1 cellular context compared by ENCODE assay signal in genomic region chr11:46718155-46719019, GRCh38.
TF ChIP-seq lines count a peak whose summit lies in the region.

No MANE protein-coding gene starts in this region.

TF ChIP-seq in HepG2, 621 proteins besides CTCF, POLR2A, EP300 and RAD21 (continued from another document and continues in another):
- peak; percentile 84; the same call in 1 of the 2 replicates for TF ChIP-seq HOXA3 (CRISPR knock-in tag; IDR thresholded peaks at IDR 0.05)
- no peak for TF ChIP-seq SRSF9 (IDR thresholded peaks at IDR 0.05; ENCODE audit: borderline replicate concordance, insufficient read depth, low read depth, low read length, poor library complexity, severe bottlenecking)
- no peak for TF ChIP-seq ZZZ3 (CRISPR knock-in tag; IDR thresholded peaks at IDR 0.05; ENCODE audit: borderline replicate concordance)
- peak; percentile 90; the same call in 1 of the 2 replicates for TF ChIP-seq ZBTB7B (CRISPR knock-in tag; IDR thresholded peaks at IDR 0.05)
- TF ChIP-seq MAFK (conservative IDR thresholded peaks at IDR 0.05 in 1 of 2, IDR thresholded peaks at IDR 0.05 in 1 of 2; ENCODE audit: low read length in 2 of 2) = no peak
- TF ChIP-seq MEIS2 (CRISPR knock-in tag; IDR thresholded peaks at IDR 0.05) = no peak; the same call in 1 of the 2 replicates
- TF ChIP-seq, protein P1, sequence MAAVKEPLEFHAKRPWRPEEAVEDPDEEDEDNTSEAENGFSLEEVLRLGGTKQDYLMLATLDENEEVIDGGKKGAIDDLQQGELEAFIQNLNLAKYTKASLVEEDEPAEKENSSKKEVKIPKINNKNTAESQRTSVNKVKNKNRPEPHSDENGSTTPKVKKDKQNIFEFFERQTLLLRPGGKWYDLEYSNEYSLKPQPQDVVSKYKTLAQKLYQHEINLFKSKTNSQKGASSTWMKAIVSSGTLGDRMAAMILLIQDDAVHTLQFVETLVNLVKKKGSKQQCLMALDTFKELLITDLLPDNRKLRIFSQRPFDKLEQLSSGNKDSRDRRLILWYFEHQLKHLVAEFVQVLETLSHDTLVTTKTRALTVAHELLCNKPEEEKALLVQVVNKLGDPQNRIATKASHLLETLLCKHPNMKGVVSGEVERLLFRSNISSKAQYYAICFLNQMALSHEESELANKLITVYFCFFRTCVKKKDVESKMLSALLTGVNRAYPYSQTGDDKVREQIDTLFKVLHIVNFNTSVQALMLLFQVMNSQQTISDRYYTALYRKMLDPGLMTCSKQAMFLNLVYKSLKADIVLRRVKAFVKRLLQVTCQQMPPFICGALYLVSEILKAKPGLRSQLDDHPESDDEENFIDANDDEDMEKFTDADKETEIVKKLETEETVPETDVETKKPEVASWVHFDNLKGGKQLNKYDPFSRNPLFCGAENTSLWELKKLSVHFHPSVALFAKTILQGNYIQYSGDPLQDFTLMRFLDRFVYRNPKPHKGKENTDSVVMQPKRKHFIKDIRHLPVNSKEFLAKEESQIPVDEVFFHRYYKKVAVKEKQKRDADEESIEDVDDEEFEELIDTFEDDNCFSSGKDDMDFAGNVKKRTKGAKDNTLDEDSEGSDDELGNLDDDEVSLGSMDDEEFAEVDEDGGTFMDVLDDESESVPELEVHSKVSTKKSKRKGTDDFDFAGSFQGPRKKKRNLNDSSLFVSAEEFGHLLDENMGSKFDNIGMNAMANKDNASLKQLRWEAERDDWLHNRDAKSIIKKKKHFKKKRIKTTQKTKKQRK (IDR thresholded peaks at IDR 0.05; ENCODE audit: low read length) = no peak
- TF ChIP-seq TCF7 (IDR thresholded peaks at IDR 0.05; ENCODE audit: low read depth) = no peak; the same call in 1 of the 2 replicates
- peak; percentile 98 for TF ChIP-seq ZSCAN25 (CRISPR knock-in tag; IDR thresholded peaks at IDR 0.05)
- no peak; the same call in 1 of the 2 replicates for TF ChIP-seq MTA1 (CRISPR knock-in tag; IDR thresholded peaks at IDR 0.05; ENCODE audit: borderline replicate concordance)
- peak; percentile 98 for TF ChIP-seq PPARG (CRISPR knock-in tag; conservative IDR thresholded peaks at IDR 0.05)
- TF ChIP-seq ZFP90 (CRISPR knock-in tag; IDR thresholded peaks at IDR 0.05; ENCODE audit: borderline replicate concordance) = no peak; the same call in 1 of the 2 replicates
- no peak for TF ChIP-seq PLRG1 (conservative IDR thresholded peaks at IDR 0.05)
- TF ChIP-seq SKIL (CRISPR knock-in tag; IDR thresholded peaks at IDR 0.05; ENCODE audit: borderline replicate concordance) = peak; percentile 92
- no peak; the same call in 1 of the 2 replicates for TF ChIP-seq TRIM24 (CRISPR knock-in tag; IDR thresholded peaks at IDR 0.05)
- TF ChIP-seq FOXC1 (CRISPR knock-in tag; IDR thresholded peaks at IDR 0.05; ENCODE audit: borderline replicate concordance) = peak; percentile 91
- TF ChIP-seq CENPX (CRISPR knock-in tag; IDR thresholded peaks at IDR 0.05) = no peak
- TF ChIP-seq, protein P2, sequence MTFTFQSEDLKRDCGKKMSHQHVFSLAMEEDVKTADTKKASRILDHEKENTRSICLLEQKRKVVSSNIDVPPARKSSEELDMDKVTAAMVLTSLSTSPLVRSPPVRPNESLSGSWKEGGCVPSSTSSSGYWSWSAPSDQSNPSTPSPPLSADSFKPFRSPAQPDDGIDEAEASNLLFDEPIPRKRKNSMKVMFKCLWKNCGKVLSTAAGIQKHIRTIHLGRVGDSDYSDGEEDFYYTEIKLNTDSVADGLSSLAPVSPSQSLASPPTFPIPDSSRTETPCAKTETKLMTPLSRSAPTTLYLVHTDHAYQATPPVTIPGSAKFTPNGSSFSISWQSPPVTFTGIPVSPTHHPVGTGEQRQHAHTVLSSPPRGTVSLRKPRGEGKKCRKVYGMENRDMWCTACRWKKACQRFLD (CRISPR knock-in tag; IDR thresholded peaks at IDR 0.05; ENCODE audit: borderline replicate concordance) = no peak
- TF ChIP-seq SAP130 (CRISPR knock-in tag; IDR thresholded peaks at IDR 0.05; ENCODE audit: low read depth) = peak; percentile 96
- TF ChIP-seq YEATS2 (CRISPR knock-in tag; IDR thresholded peaks at IDR 0.05; ENCODE audit: borderline replicate concordance) = peak; percentile 66; the same call in 1 of the 2 replicates
- TF ChIP-seq RFXAP (CRISPR knock-in tag; IDR thresholded peaks at IDR 0.05; ENCODE audit: borderline replicate concordance) = peak; percentile 75
- TF ChIP-seq JDP2 (CRISPR knock-in tag; IDR thresholded peaks at IDR 0.05; ENCODE audit: borderline replicate concordance) = no peak
- TF ChIP-seq SKI (IDR thresholded peaks at IDR 0.05; ENCODE audit: partially characterized antibody) = peak; percentile 80
- no peak for TF ChIP-seq PAF1 (CRISPR knock-in tag; IDR thresholded peaks at IDR 0.05)
- no peak for TF ChIP-seq EEA1 (CRISPR knock-in tag; IDR thresholded peaks at IDR 0.05; ENCODE audit: borderline replicate concordance)
- TF ChIP-seq TBL1XR1 (IDR thresholded peaks at IDR 0.05; ENCODE audit: borderline replicate concordance, low read length, partially characterized antibody) = peak; percentile 56
- no peak for TF ChIP-seq SP2 (CRISPR knock-in tag; IDR thresholded peaks at IDR 0.05)
- no peak for TF ChIP-seq PAWR (CRISPR knock-in tag; IDR thresholded peaks at IDR 0.05; ENCODE audit: borderline replicate concordance)
- TF ChIP-seq BCL6 (CRISPR knock-in tag; IDR thresholded peaks at IDR 0.05) = peak; percentile 77
- no peak for TF ChIP-seq U2AF1 (optimal IDR thresholded peaks at IDR 0.05; ENCODE audit: low read depth, low read length)
- TF ChIP-seq NFATC3 (CRISPR knock-in tag; IDR thresholded peaks at IDR 0.05) = no peak
- TF ChIP-seq ZNF160 (CRISPR knock-in tag; IDR thresholded peaks at IDR 0.05) = no peak
- TF ChIP-seq, protein P3, sequence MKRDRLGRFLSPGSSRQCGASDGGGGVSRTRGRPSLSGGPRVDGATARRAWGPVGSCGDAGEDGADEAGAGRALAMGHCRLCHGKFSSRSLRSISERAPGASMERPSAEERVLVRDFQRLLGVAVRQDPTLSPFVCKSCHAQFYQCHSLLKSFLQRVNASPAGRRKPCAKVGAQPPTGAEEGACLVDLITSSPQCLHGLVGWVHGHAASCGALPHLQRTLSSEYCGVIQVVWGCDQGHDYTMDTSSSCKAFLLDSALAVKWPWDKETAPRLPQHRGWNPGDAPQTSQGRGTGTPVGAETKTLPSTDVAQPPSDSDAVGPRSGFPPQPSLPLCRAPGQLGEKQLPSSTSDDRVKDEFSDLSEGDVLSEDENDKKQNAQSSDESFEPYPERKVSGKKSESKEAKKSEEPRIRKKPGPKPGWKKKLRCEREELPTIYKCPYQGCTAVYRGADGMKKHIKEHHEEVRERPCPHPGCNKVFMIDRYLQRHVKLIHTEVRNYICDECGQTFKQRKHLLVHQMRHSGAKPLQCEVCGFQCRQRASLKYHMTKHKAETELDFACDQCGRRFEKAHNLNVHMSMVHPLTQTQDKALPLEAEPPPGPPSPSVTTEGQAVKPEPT (CRISPR knock-in tag; IDR thresholded peaks at IDR 0.05; ENCODE audit: low read depth) = no peak
- peak; percentile 81 for TF ChIP-seq TFE3 (CRISPR knock-in tag; IDR thresholded peaks at IDR 0.05)
- peak; percentile 45; the same call in 1 of the 2 replicates for TF ChIP-seq BORCS8-MEF2B (CRISPR knock-in tag; IDR thresholded peaks at IDR 0.05)
- TF ChIP-seq ZBTB43 (CRISPR knock-in tag; conservative IDR thresholded peaks at IDR 0.05) = peak; percentile 79; the same call in 1 of the 2 replicates
- no peak for TF ChIP-seq ZBTB8A (CRISPR knock-in tag; IDR thresholded peaks at IDR 0.05; ENCODE audit: borderline replicate concordance, low read depth)
- no peak for TF ChIP-seq ZNF570 (CRISPR knock-in tag; IDR thresholded peaks at IDR 0.05; ENCODE audit: borderline replicate concordance)
- peak; percentile 95 for TF ChIP-seq DPF2 (CRISPR knock-in tag; IDR thresholded peaks at IDR 0.05; ENCODE audit: borderline replicate concordance, low read depth)
- peak; percentile 60; the same call in 1 of the 2 replicates for TF ChIP-seq ZNF264 (CRISPR knock-in tag; IDR thresholded peaks at IDR 0.05)
- TF ChIP-seq ZNF577 (CRISPR knock-in tag; IDR thresholded peaks at IDR 0.05; ENCODE audit: borderline replicate concordance, low read depth) = no peak
- TF ChIP-seq ZNF567 (CRISPR knock-in tag; IDR thresholded peaks at IDR 0.05; ENCODE audit: borderline replicate concordance) = no peak
- TF ChIP-seq ZNF841 (CRISPR knock-in tag; IDR thresholded peaks at IDR 0.05; ENCODE audit: borderline replicate concordance) = no peak
- peak; percentile 80 for TF ChIP-seq ZNF121 (CRISPR knock-in tag; IDR thresholded peaks at IDR 0.05)
- TF ChIP-seq ZNF564 (CRISPR knock-in tag; IDR thresholded peaks at IDR 0.05) = peak; percentile 72; the same call in 1 of the 2 replicates
- no peak for TF ChIP-seq ZNF34 (CRISPR knock-in tag; IDR thresholded peaks at IDR 0.05; ENCODE audit: borderline replicate concordance)
- no peak; the same call in 1 of the 2 replicates for TF ChIP-seq ZNF780A (CRISPR knock-in tag; IDR thresholded peaks at IDR 0.05)
- TF ChIP-seq ZNF460 (CRISPR knock-in tag; IDR thresholded peaks at IDR 0.05; ENCODE audit: borderline replicate concordance) = no peak; the same call in 1 of the 2 replicates
- TF ChIP-seq RORA (CRISPR knock-in tag; IDR thresholded peaks at IDR 0.05) = no peak
- TF ChIP-seq, protein P4, sequence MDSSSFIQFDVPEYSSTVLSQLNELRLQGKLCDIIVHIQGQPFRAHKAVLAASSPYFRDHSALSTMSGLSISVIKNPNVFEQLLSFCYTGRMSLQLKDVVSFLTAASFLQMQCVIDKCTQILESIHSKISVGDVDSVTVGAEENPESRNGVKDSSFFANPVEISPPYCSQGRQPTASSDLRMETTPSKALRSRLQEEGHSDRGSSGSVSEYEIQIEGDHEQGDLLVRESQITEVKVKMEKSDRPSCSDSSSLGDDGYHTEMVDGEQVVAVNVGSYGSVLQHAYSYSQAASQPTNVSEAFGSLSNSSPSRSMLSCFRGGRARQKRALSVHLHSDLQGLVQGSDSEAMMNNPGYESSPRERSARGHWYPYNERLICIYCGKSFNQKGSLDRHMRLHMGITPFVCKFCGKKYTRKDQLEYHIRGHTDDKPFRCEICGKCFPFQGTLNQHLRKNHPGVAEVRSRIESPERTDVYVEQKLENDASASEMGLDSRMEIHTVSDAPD (CRISPR knock-in tag; IDR thresholded peaks at IDR 0.05) = no peak
- 0 out of 2 replicates have a peak, but pooled peaks have one; percentile 36 for TF ChIP-seq ZNF547 (CRISPR knock-in tag; IDR thresholded peaks at IDR 0.05)
- TF ChIP-seq, protein P5, sequence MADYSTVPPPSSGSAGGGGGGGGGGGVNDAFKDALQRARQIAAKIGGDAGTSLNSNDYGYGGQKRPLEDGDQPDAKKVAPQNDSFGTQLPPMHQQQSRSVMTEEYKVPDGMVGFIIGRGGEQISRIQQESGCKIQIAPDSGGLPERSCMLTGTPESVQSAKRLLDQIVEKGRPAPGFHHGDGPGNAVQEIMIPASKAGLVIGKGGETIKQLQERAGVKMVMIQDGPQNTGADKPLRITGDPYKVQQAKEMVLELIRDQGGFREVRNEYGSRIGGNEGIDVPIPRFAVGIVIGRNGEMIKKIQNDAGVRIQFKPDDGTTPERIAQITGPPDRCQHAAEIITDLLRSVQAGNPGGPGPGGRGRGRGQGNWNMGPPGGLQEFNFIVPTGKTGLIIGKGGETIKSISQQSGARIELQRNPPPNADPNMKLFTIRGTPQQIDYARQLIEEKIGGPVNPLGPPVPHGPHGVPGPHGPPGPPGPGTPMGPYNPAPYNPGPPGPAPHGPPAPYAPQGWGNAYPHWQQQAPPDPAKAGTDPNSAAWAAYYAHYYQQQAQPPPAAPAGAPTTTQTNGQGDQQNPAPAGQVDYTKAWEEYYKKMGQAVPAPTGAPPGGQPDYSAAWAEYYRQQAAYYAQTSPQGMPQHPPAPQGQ (CRISPR knock-in tag; IDR thresholded peaks at IDR 0.05; ENCODE audit: borderline replicate concordance) = no peak
